16 cellular contexts compared by ENCODE assay signal in the genomic region with DNA sequence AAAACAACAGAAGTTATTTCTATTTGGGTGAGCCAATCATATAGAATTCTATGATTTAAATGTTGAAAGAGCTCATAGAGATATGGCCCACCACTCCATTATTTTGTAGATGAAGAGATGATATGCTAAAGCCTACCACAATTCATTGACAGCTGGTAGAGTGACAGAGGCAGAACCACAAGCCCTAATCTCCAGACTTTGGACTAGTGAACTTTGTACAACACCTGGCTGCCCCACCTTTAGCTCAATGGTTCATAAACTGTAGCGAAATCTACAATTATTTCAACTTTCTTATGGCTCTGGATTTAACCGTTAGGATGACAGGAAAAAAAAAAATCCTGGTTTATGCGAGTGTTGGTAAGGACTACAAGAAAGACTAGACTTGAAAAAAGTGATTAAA. TPM values are rescaled to one million over a fixed set of nuclear protein-coding genes. Genes with fewer than 3 reads are reported as not detected.
DNase-seq lines count a peak whose midpoint lies in the region; ATAC-seq and TF ChIP-seq lines count a peak whose summit lies in the region.
"Had no signal": no experiment of that assay in that cellular context is flagged by ENCODE, and none has a peak within 500 bp of the region (broad histone marks: within the 10 kb centered on the region; RNA-seq: fewer than 3 reads in every experiment).

No MANE protein-coding gene starts in this region.

- TF ChIP-seq CTCF in PC-3 (conservative IDR thresholded peaks at IDR 0.05; ENCODE audit: low read depth, low read length), result no peak
- no peak for TF ChIP-seq CTCF in colonic mucosa (IDR thresholded peaks at IDR 0.05)

- intact Hi-C loops in PC-3 (cut with micrococcal nuclease) (loop anchor here (1.0 kb wide), 1 partner anchor 28 kb away; no protein-coding TSS in a partner anchor), colonic mucosa (cut with DNase I) (no loop called here)

- H3K36me3 ChIP-seq in GM23248 (ENCODE audit: low read depth), result no peaks in the 10 kb centered on the region
- no peaks in the 10 kb centered on the region for H3K36me3 ChIP-seq in PC-3 (ENCODE audit: low read depth, low read length)
- H3K36me3 ChIP-seq in colonic mucosa, result no peaks in the 10 kb centered on the region
- H3K36me3 ChIP-seq in mucosa of stomach (ENCODE audit: control insufficient read depth, insufficient read depth, low read length), result no peaks in the 10 kb centered on the region

- DNase-seq in GM23248, result no peak
- DNase-seq in PC-3, result no peak
- DNase-seq in colonic mucosa, result peak; percentile 61
- no peak for DNase-seq in DMS153 (lab: John Stamatoyannopoulos, UW)
- DNase-seq in kidney tubule cell (ENCODE audit: low spot score), result no peak
- DNase-seq in G401 (ENCODE audit: low spot score), result no peak
- DNase-seq: AML-193, DMS 273 treated with DMSO at 0.1 percent for 48 hours, GDM1, NCI-H1105, NCI-H2081, SIG-M5 had no signal

- ATAC-seq in PC-3, result no peak
- ATAC-seq: SK-N-SH treated with all-trans-retinoic acid at 6 μM for 48 hours had no signal

- no peaks in the 10 kb centered on the region for H3K9me3 ChIP-seq in GM23248 (ENCODE audit: low read depth)
- no peaks in the 10 kb centered on the region for H3K9me3 ChIP-seq in PC-3 (ENCODE audit: low read length)
- H3K9me3 ChIP-seq in colonic mucosa, result no peaks in the 10 kb centered on the region
- no peaks in the 10 kb centered on the region for H3K9me3 ChIP-seq in mucosa of stomach (ENCODE audit: control insufficient read depth, low read length)

- H3K4me2 ChIP-seq in GM23248 (ENCODE audit: unreplicated experiment), result peak overlapping the region; percentile 23
- peak overlapping the region; percentile 40 for H3K4me2 ChIP-seq in PC-3 (ENCODE audit: low read length)

- no peak overlapping the region for H2AFZ ChIP-seq in GM23248
- peak overlapping the region; percentile 17; the same call in 1 of the 2 replicates for H2AFZ ChIP-seq in PC-3 (ENCODE audit: low read length)

- H3K9me2 ChIP-seq in GM23248 (ENCODE audit: insufficient read depth) (0 out of 2 replicates have a peak, but pooled peaks cover 5% of the 10 kb centered on the region), PC-3 (replicated peaks; ENCODE audit: low read length) (no peaks in the 10 kb centered on the region)

- H3K27ac ChIP-seq in GM23248, result peak overlapping the region; percentile 72
- peak overlapping the region; percentile 77 for H3K27ac ChIP-seq in PC-3 (ENCODE audit: low read length)
- H3K27ac ChIP-seq in colonic mucosa, result peak overlapping the region; percentile 14
- H3K27ac ChIP-seq: C4-2B, HL-60 had no signal

- H3K4me3 ChIP-seq in GM23248 (peak overlapping the region; percentile 4; the same call in 1 of the 2 replicates), PC-3 (ENCODE audit: low read length) (no peak overlapping the region), colonic mucosa (no peak overlapping the region), mucosa of stomach (ENCODE audit: low read length) (peak overlapping the region; percentile 17)

- BruUV-seq in PC-3 (replicated peaks; lab: Mats Ljungman, UMichigan), result no TSS peak

- H3K4me1 ChIP-seq in GM23248 (ENCODE audit: insufficient read depth) (peaks cover 38% of the 10 kb centered on the region), PC-3 (ENCODE audit: insufficient read depth, low read length) (peaks cover 33% of the 10 kb centered on the region), colonic mucosa (no peaks in the 10 kb centered on the region), mucosa of stomach (ENCODE audit: control insufficient read depth, insufficient read depth, low read length) (peaks cover 14% of the 10 kb centered on the region)

- H3K79me2 ChIP-seq in GM23248 (ENCODE audit: insufficient read depth), result no peaks in the 10 kb centered on the region
- H3K79me2 ChIP-seq in PC-3 (ENCODE audit: low read length), result no peaks in the 10 kb centered on the region

- CTCF ChIA-PET in PC-3 (lab: Charles Lee), result no interaction called here

- POLR2A ChIA-PET in PC-3 (lab: Charles Lee; ENCODE audit: unreplicated experiment), result no interaction called here

- 95 to 100% methylated on average over 3 of the region's 3 CpGs for WGBS in GM23248 (ENCODE audit: low coverage in 1 of 2, low lambda C conversion rate in 2 of 2, missing lambda C conversion rate in 2 of 2), 2 experiments

- H3F3A ChIP-seq in GM23248 (ENCODE audit: insufficient read depth) (peaks cover 40% of the 10 kb centered on the region), PC-3 (ENCODE audit: low read length, unreplicated experiment) (no peaks in the 10 kb centered on the region)

- H3K27me3 ChIP-seq in GM23248 (replicated peaks; ENCODE audit: insufficient read depth), result no peaks in the 10 kb centered on the region
- no peaks in the 10 kb centered on the region for H3K27me3 ChIP-seq in PC-3 (ENCODE audit: low read length)
- H3K27me3 ChIP-seq in colonic mucosa, result no peaks in the 10 kb centered on the region
- H3K27me3 ChIP-seq in mucosa of stomach (ENCODE audit: control insufficient read depth, insufficient read depth, low read length), result no peaks in the 10 kb centered on the region

- H4K20me1 ChIP-seq in GM23248 (ENCODE audit: insufficient read depth) (no peaks in the 10 kb centered on the region), PC-3 (ENCODE audit: low read length) (no peaks in the 10 kb centered on the region)

- in situ Hi-C loops in GM23248 (cut with MboI), result no loop called here
- in situ Hi-C loops in G401 (cut with HindIII; ENCODE audit: low sequenced_read_pairs), result no loop called here

- H3K9ac ChIP-seq in GM23248 (peak overlapping the region; percentile 34), PC-3 (ENCODE audit: low read length) (peak overlapping the region; percentile 54; the same call in 1 of the 2 replicates), colonic mucosa (ENCODE audit: low read depth in 2 of 2, low read length in 2 of 2) (no peak overlapping the region), mucosa of stomach (ENCODE audit: low read length) (no peak overlapping the region)

RNA-seq across cellular contexts. Expression of gene PRKG2, which starts 50.9 kb away (rescaled TPM):
- 4.6 and 7.3 TPM in 2 replicates for total RNA-seq in GM23248 (2014; rRNA removed; shearing (Covaris generic))
- 4.7 and 5.4 TPM in 2 replicates for polyA plus RNA-seq in GM23248 (2016; fragmentation: Nextera tagmentation; extraction: Ambion mirVana)
- 0.40 and 0.55 TPM in 2 replicates for total RNA-seq in PC-3 (2014; rRNA removed)
- total RNA-seq in colonic mucosa, result 1 to 10 TPM; 1.8 to 2.3 TPM
- not detected in 2 replicates for total RNA-seq in G401 (2014; rRNA removed; shearing (Covaris generic))

Comparison
In these comparisons a context has a peak if more than half of its experiments do, and no peak if none do; other contexts are left out.
1. H3K27ac ChIP-seq: peak in every context shown above with its lines; median percentile 77 in PC-3; 72 in GM23248; 14 in colonic mucosa.
2. H3K4me3 ChIP-seq: peak in GM23248 (single experiment) and mucosa of stomach (single experiment); none in PC-3 (single experiment) and colonic mucosa (single experiment).
3. H3K9ac ChIP-seq: peak in GM23248 (single experiment) and PC-3 (single experiment); none in colonic mucosa (0 of 2) and mucosa of stomach (single experiment).